Comparison of ENCODE assay signal across 8 cellular contexts in genomic region chr9:100411472-100412270, GRCh38. TPM values are rescaled to one million over a fixed set of nuclear protein-coding genes. Genes with fewer than 3 reads are reported as not detected.
DNase-seq lines count a peak whose midpoint lies in the region; ATAC-seq and TF ChIP-seq lines count a peak whose summit lies in the region.

No MANE protein-coding gene starts in this region.

- ATAC-seq in GM19328 (IDR thresholded peaks at IDR 0.05; ENCODE audit: unreplicated experiment) (peak; percentile 100), HG03469 (IDR thresholded peaks at IDR 0.05; ENCODE audit: unreplicated experiment) (peak; percentile 99), lung (ENCODE audit: insufficient read depth, low FRiP score) (peak; percentile 96)
- peak; percentile 100 for ATAC-seq in activated CD8-positive, alpha-beta T cell treated with anti-CD3 and anti-CD28 coated beads for 36 hours

- H3K4me1 ChIP-seq in BLaER1, result peaks cover 34% of the 10 kb centered on the region
- H3K4me1 ChIP-seq in lung (ENCODE audit: control insufficient read depth in 2 of 2, insufficient read depth in 2 of 2, low read length in 2 of 2), result peaks cover 0 to 2% of the 10 kb centered on the region in 2 donors

- TF ChIP-seq CTCF in activated CD8-positive, alpha-beta T cell treated with anti-CD3 and anti-CD28 coated beads for 36 hours (IDR thresholded peaks at IDR 0.05), result no peak
- no peak for TF ChIP-seq CTCF in lung (IDR thresholded peaks at IDR 0.05; ENCODE audit: control extremely low read depth, extremely low read depth)

- H3K36me3 ChIP-seq in BLaER1 (no peaks in the 10 kb centered on the region), lung (ENCODE audit: control insufficient read depth in 2 of 2, insufficient read depth in 2 of 2, low read length in 2 of 2) (no peaks in the 10 kb centered on the region)

- H3K4me3 Mint-ChIP-seq in activated CD8-positive, alpha-beta T cell treated with anti-CD3 and anti-CD28 coated beads for 36 hours, result peak overlapping the region; percentile 75

- H3K9me3 Mint-ChIP-seq in activated CD8-positive, alpha-beta T cell treated with anti-CD3 and anti-CD28 coated beads for 36 hours, result no peaks in the 10 kb centered on the region

- H3K4me2 ChIP-seq in BLaER1, result peak overlapping the region; percentile 80

- POLR2A ChIA-PET in activated CD8-positive, alpha-beta T cell treated with anti-CD3 and anti-CD28 coated beads for 36 hours (lab: Charles Lee), result no interaction called here

- 13 to 14% methylated on average over 38 of the region's 38 CpGs for WGBS in lung, 2 donors

- H3K27me3 ChIP-seq in BLaER1, result no peaks in the 10 kb centered on the region
- no peaks in the 10 kb centered on the region for H3K27me3 ChIP-seq in lung (ENCODE audit: control insufficient read depth, insufficient read depth)

- peaks cover 9% of the 10 kb centered on the region for H3K4me1 Mint-ChIP-seq in activated CD8-positive, alpha-beta T cell treated with anti-CD3 and anti-CD28 coated beads for 36 hours (ENCODE audit: low read depth)

- no peaks in the 10 kb centered on the region for H4K20me1 ChIP-seq in BLaER1

- peak overlapping the region; percentile 14 for H3K27ac ChIP-seq in BLaER1
- no peak overlapping the region for H3K27ac ChIP-seq in lung (ENCODE audit: low read depth in 1 of 2, low read length in 1 of 2)

- intact Hi-C loops in activated CD8-positive, alpha-beta T cell treated with anti-CD3 and anti-CD28 coated beads for 36 hours (cut with micrococcal nuclease), result no loop called here

- peaks cover 20% of the 10 kb centered on the region for H3K27me3 Mint-ChIP-seq in activated CD8-positive, alpha-beta T cell treated with anti-CD3 and anti-CD28 coated beads for 36 hours

- CTCF ChIA-PET in activated CD8-positive, alpha-beta T cell treated with anti-CD3 and anti-CD28 coated beads for 36 hours (lab: Charles Lee), result interaction anchor here (0.7 to 1.1 kb wide), 3 partner anchors 13 to 184 kb away, joined by 3 to 4 read pairs (median 3); partner anchors contain the start of gene TMEFF1

- no peaks in the 10 kb centered on the region for H3K36me3 Mint-ChIP-seq in activated CD8-positive, alpha-beta T cell treated with anti-CD3 and anti-CD28 coated beads for 36 hours (ENCODE audit: low read depth)

- peak overlapping the region; percentile 64 for H3K4me3 ChIP-seq in BLaER1
- H3K4me3 ChIP-seq in lung, result peak overlapping the region; percentile 26

- H3K27ac Mint-ChIP-seq in activated CD8-positive, alpha-beta T cell treated with anti-CD3 and anti-CD28 coated beads for 36 hours, result peak overlapping the region; percentile 75

- 0 out of 2 replicates have a peak overlapping the region, but pooled peaks have one; percentile 38 for H3K9ac ChIP-seq in BLaER1

- DNase-seq in NCI-H748 (lab: John Stamatoyannopoulos, UW; ENCODE audit: unreplicated experiment) (peak; percentile 97), lung (ENCODE audit: low spot score) (peak; percentile 90)
- peak; percentile 92 for DNase-seq in activated CD8-positive, alpha-beta T cell treated with anti-CD3 and anti-CD28 coated beads for 36 hours
- peak; percentile 83 for DNase-seq in effector CD8-positive, alpha-beta T cell (lab: John Stamatoyannopoulos, UW)
- peak; percentile 50 to 78 (median 66) for DNase-seq in stimulated activated CD4-positive, alpha-beta T cell treated with anti-CD3 and anti-CD28 coated beads, TNF-alpha, amount 100 ng/mL, for 1 hour (ENCODE audit: low read depth in 3 of 3, low spot score in 1 of 3)

- H3K9me3 ChIP-seq in BLaER1, result peaks cover 19% of the 10 kb centered on the region
- peaks cover 0 to 2% of the 10 kb centered on the region in 2 donors for H3K9me3 ChIP-seq in lung (ENCODE audit: control insufficient read depth in 2 of 2, insufficient read depth in 1 of 2, low read length in 1 of 2)

RNA-seq across cellular contexts. Expression of gene MSANTD3, which starts 15.3 kb away (rescaled TPM):
- total RNA-seq in activated CD8-positive, alpha-beta T cell treated with anti-CD3 and anti-CD28 coated beads for 36 hours, result 10 to 100 TPM; 13.3 to 14.6 TPM
- 10 to 100 TPM; 17.9 to 23.8 TPM for total RNA-seq in lung
- 10 to 100 TPM; 17.5 to 17.8 TPM for polyA plus RNA-seq in lung

RNA-seq across cellular contexts. Expression of gene TEX10, which starts 58.9 kb away (rescaled TPM):
- 10 to 100 TPM; 26.6 to 30.2 TPM for total RNA-seq in activated CD8-positive, alpha-beta T cell treated with anti-CD3 and anti-CD28 coated beads for 36 hours
- total RNA-seq in lung, result 10 to 100 TPM; 11.2 to 37.4 TPM
- polyA plus RNA-seq in lung, result 1 to 10 TPM; 5.1 to 8.0 TPM
